In the genomic region with DNA sequence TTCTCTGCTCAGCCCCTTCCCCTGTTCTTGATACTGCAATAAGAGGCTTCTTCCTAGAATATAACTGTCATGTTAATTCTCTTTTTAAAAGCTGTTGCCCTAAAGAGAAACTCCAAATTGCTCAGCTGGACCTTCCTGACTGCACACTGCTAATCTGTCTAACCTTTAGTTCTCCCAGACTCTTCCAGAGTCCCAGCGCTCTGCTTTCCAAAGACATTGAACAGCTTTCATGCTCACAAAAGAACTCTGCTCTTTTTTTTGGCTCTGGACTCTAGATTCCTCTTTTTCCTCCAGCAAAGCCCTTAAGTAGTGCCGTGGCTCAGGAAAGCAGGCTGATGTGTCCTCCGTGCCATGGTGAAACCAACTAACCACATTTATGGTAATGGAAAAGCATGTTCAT, we compare ENCODE assay signal across 25 cellular contexts.
"Had no signal": no experiment of that assay in that cellular context is flagged by ENCODE, and none has a peak within 500 bp of the region (broad histone marks: within the 10 kb centered on the region; RNA-seq: fewer than 3 reads in every experiment).

No MANE protein-coding gene starts in this region.

- H3K4me1 Mint-ChIP-seq: activated naive CD4-positive, alpha-beta T cell treated with anti-CD3 and anti-CD28 coated beads, Interleukin-2, amount 50 U/mL, for 24 hours; naive thymus-derived CD4-positive, alpha-beta T cell; stimulated activated naive B cell treated with anti-CD40 and anti-IgM and Interleukin-4, amounts not matched to agents 10 μg/mL and 1 μg/mL and 100 μg/mL, for 72 hours; WTC11 had no signal

- H3K4me3 ChIP-seq: gastrocnemius medialis, pancreas, psoas muscle, vagina had no signal

- H3K27me3 Mint-ChIP-seq: activated naive CD4-positive, alpha-beta T cell treated with anti-CD3 and anti-CD28 coated beads, Interleukin-2, amount 50 U/mL, for 24 hours; naive thymus-derived CD4-positive, alpha-beta T cell; stimulated activated naive B cell treated with anti-CD40 and anti-IgM and Interleukin-4, amounts not matched to agents 10 μg/mL and 1 μg/mL and 100 μg/mL, for 72 hours had no signal

- H3K36me3 Mint-ChIP-seq: activated naive CD4-positive, alpha-beta T cell treated with anti-CD3 and anti-CD28 coated beads, Interleukin-2, amount 50 U/mL, for 24 hours; naive thymus-derived CD4-positive, alpha-beta T cell; stimulated activated naive B cell treated with anti-CD40 and anti-IgM and Interleukin-4, amounts not matched to agents 10 μg/mL and 1 μg/mL and 100 μg/mL, for 72 hours; type B pancreatic cell; WTC11 had no signal

- H3K9me3 Mint-ChIP-seq: activated naive CD4-positive, alpha-beta T cell treated with anti-CD3 and anti-CD28 coated beads, Interleukin-2, amount 50 U/mL, for 24 hours; T-helper 1 cell treated with Interleukin-12 subunit alpha and Interleukin-12 subunit beta and Interleukin-4 antibody, amounts not matched to agents 30 μg/mL and 1 μg/mL, for 36 hours had no signal

- H3K27ac ChIP-seq: brain microvascular endothelial cell, gastrocnemius medialis, neutrophil, pancreas, psoas muscle, vagina had no signal

- DNase-seq: activated gamma-delta T cell treated with Interleukin-2 at 50 U/mL for 16 hours; activated T-cell treated with anti-CD3 and anti-CD28 coated beads, Interleukin-2, amount 50 U/mL, for 1 hour; aorta; brain microvascular endothelial cell; central memory CD4-positive, alpha-beta T cell; dermis blood vessel endothelial cell; effector CD8-positive, alpha-beta T cell; gastrocnemius medialis; head of caudate nucleus; islet precursor cell; left cardiac atrium; naive thymus-derived CD4-positive, alpha-beta T cell; pancreas; psoas muscle; right cardiac atrium; stimulated activated CD4-positive, alpha-beta T cell treated with anti-CD3 and anti-CD28 coated beads, Interleukin-2, amount 100 ng/mL, for 48 hours; stimulated activated CD8-positive, alpha-beta memory T cell treated with anti-CD3 and anti-CD28 coated beads, Interleukin-4, amount 100 ng/mL, for 48 hours; stimulated activated naive B cell treated with anti-CD40 and anti-IgM and Interleukin-4, amounts not matched to agents 10 μg/mL and 1 μg/mL and 100 μg/mL, for 72 hours; T1000 had no signal

- H3K4me3 Mint-ChIP-seq: activated naive CD4-positive, alpha-beta T cell treated with anti-CD3 and anti-CD28 coated beads, Interleukin-2, amount 50 U/mL, for 24 hours; naive thymus-derived CD4-positive, alpha-beta T cell; stimulated activated naive B cell treated with anti-CD40 and anti-IgM and Interleukin-4, amounts not matched to agents 10 μg/mL and 1 μg/mL and 100 μg/mL, for 72 hours; T-helper 1 cell treated with Interleukin-12 subunit alpha and Interleukin-12 subunit beta and Interleukin-4 antibody, amounts not matched to agents 30 μg/mL and 1 μg/mL, for 36 hours; type B pancreatic cell; WTC11 had no signal

- H3K27me3 ChIP-seq: brain microvascular endothelial cell, gastrocnemius medialis, neutrophil, vagina had no signal

- H3K36me3 ChIP-seq: brain microvascular endothelial cell, gastrocnemius medialis, neutrophil, pancreas, vagina had no signal

- H3K4me1 ChIP-seq: gastrocnemius medialis, pancreas, psoas muscle, vagina had no signal

- H3K9me3 ChIP-seq: gastrocnemius medialis, neutrophil, pancreas, psoas muscle, vagina had no signal

- H3K27ac Mint-ChIP-seq: activated naive CD4-positive, alpha-beta T cell treated with anti-CD3 and anti-CD28 coated beads, Interleukin-2, amount 50 U/mL, for 24 hours; naive thymus-derived CD4-positive, alpha-beta T cell; stimulated activated naive B cell treated with anti-CD40 and anti-IgM and Interleukin-4, amounts not matched to agents 10 μg/mL and 1 μg/mL and 100 μg/mL, for 72 hours; T-helper 1 cell treated with Interleukin-12 subunit alpha and Interleukin-12 subunit beta and Interleukin-4 antibody, amounts not matched to agents 30 μg/mL and 1 μg/mL, for 36 hours; type B pancreatic cell; WTC11 had no signal
